In the genomic region with DNA sequence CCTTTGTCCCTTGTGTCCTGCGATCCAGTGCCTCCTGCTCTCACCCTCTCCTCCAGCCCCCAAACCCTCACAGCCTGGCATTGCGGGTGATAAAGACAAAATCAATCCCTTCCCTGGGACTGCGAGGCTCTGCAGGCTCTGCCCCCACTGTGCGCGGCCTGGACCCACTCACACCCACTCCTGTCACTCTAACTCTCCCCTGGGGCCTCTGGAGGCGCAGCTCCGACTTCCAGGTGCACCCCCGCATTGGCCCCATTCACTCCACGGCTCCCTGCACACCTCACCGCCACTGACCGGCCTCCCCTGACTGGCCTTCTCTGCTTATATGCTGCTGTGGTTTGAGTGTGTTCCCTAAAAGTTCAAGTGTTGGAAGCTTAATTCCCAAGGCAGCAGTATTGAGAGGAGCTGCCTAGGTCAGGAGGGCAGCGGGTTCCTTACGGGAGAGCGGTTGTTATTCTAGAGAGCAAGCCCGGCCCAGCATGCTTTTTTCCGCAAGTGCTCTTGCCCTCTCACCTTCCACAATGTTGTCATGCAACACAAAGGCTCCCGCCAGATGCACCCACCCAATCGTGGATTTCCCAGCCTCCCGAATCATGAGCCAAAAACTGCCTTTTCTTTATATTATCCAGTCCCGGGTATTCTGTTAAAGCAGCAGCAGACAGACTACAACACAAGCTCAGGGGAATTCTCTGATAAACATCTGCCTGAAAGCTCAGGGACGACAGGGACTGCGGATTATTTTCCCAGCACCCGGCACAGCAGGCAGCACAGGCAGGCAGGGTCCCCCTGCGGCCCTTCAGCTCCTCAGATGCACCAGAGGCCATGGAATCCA, we compare ENCODE assay signal across 1 cellular context.
TF ChIP-seq lines count a peak whose summit lies in the region.

No MANE protein-coding gene starts in this region.

TF ChIP-seq in WTC11, 78 proteins besides CTCF, POLR2A, EP300 and RAD21 (continued from another document):
- TF ChIP-seq, protein P1, sequence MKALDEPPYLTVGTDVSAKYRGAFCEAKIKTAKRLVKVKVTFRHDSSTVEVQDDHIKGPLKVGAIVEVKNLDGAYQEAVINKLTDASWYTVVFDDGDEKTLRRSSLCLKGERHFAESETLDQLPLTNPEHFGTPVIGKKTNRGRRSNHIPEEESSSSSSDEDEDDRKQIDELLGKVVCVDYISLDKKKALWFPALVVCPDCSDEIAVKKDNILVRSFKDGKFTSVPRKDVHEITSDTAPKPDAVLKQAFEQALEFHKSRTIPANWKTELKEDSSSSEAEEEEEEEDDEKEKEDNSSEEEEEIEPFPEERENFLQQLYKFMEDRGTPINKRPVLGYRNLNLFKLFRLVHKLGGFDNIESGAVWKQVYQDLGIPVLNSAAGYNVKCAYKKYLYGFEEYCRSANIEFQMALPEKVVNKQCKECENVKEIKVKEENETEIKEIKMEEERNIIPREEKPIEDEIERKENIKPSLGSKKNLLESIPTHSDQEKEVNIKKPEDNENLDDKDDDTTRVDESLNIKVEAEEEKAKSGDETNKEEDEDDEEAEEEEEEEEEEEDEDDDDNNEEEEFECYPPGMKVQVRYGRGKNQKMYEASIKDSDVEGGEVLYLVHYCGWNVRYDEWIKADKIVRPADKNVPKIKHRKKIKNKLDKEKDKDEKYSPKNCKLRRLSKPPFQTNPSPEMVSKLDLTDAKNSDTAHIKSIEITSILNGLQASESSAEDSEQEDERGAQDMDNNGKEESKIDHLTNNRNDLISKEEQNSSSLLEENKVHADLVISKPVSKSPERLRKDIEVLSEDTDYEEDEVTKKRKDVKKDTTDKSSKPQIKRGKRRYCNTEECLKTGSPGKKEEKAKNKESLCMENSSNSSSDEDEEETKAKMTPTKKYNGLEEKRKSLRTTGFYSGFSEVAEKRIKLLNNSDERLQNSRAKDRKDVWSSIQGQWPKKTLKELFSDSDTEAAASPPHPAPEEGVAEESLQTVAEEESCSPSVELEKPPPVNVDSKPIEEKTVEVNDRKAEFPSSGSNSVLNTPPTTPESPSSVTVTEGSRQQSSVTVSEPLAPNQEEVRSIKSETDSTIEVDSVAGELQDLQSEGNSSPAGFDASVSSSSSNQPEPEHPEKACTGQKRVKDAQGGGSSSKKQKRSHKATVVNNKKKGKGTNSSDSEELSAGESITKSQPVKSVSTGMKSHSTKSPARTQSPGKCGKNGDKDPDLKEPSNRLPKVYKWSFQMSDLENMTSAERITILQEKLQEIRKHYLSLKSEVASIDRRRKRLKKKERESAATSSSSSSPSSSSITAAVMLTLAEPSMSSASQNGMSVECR (CRISPR knock-in tag; IDR thresholded peaks at IDR 0.05; ENCODE audit: borderline replicate concordance) = no peak
- TF ChIP-seq, protein P2, sequence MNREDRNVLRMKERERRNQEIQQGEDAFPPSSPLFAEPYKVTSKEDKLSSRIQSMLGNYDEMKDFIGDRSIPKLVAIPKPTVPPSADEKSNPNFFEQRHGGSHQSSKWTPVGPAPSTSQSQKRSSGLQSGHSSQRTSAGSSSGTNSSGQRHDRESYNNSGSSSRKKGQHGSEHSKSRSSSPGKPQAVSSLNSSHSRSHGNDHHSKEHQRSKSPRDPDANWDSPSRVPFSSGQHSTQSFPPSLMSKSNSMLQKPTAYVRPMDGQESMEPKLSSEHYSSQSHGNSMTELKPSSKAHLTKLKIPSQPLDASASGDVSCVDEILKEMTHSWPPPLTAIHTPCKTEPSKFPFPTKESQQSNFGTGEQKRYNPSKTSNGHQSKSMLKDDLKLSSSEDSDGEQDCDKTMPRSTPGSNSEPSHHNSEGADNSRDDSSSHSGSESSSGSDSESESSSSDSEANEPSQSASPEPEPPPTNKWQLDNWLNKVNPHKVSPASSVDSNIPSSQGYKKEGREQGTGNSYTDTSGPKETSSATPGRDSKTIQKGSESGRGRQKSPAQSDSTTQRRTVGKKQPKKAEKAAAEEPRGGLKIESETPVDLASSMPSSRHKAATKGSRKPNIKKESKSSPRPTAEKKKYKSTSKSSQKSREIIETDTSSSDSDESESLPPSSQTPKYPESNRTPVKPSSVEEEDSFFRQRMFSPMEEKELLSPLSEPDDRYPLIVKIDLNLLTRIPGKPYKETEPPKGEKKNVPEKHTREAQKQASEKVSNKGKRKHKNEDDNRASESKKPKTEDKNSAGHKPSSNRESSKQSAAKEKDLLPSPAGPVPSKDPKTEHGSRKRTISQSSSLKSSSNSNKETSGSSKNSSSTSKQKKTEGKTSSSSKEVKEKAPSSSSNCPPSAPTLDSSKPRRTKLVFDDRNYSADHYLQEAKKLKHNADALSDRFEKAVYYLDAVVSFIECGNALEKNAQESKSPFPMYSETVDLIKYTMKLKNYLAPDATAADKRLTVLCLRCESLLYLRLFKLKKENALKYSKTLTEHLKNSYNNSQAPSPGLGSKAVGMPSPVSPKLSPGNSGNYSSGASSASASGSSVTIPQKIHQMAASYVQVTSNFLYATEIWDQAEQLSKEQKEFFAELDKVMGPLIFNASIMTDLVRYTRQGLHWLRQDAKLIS (CRISPR knock-in tag; IDR thresholded peaks at IDR 0.05; ENCODE audit: borderline replicate concordance) = no peak
- TF ChIP-seq NFE2L1 (CRISPR knock-in tag; IDR thresholded peaks at IDR 0.05) = no peak
- no peak for TF ChIP-seq CREB1 (CRISPR knock-in tag; IDR thresholded peaks at IDR 0.05)
- no peak for TF ChIP-seq SMAD3 (CRISPR knock-in tag; IDR thresholded peaks at IDR 0.05; ENCODE audit: borderline replicate concordance)
